Comparison of ENCODE assay signal across 22 cellular contexts in genomic region chr9:120702075-120702474, GRCh38.
"Had no signal": no experiment of that assay in that cellular context is flagged by ENCODE, and none has a peak within 500 bp of the region (broad histone marks: within the 10 kb centered on the region; RNA-seq: fewer than 3 reads in every experiment).

No MANE protein-coding gene starts in this region.

- H3K36me3 ChIP-seq: right atrium auricular region, transverse colon had no signal

- H3K27me3 ChIP-seq: esophagus squamous epithelium, right atrium auricular region, transverse colon had no signal

- H3K9me3 ChIP-seq: esophagus squamous epithelium, right atrium auricular region, transverse colon had no signal

- FAIRE-seq: colon, endometrium, small intestine had no signal

- DNase-seq: activated CD4-positive, alpha-beta memory T cell treated with anti-CD3 and anti-CD28 coated beads for 36 hours; activated CD4-positive, alpha-beta T cell treated with anti-CD3 and anti-CD28 coated beads for 36 hours; activated CD8-positive, alpha-beta memory T cell treated with anti-CD3 and anti-CD28 coated beads, Interleukin-2, amount 10 ng/mL, durations not matched to agents 7 days and 5 days; activated naive CD4-positive, alpha-beta T cell treated with anti-CD3 and anti-CD28 coated beads, Interleukin-2, amount 10 ng/mL, durations not matched to agents 7 days and 5 days; activated T-cell treated with anti-CD3 and anti-CD28 coated beads, Interleukin-2, amount 50 U/mL, for 1 hour; caudate nucleus; esophagus squamous epithelium; foreskin fibroblast; glutamatergic neuron; hypothalamus; left ventricle myocardium superior; mesendoderm; small intestine; stimulated activated CD4-positive, alpha-beta T cell treated with anti-CD3 and anti-CD28 coated beads, Interleukin-4, amount 100 ng/mL, for 4 hours; stimulated activated CD8-positive, alpha-beta memory T cell treated with anti-CD3 and anti-CD28 coated beads, Interleukin-4, amount 100 ng/mL, for 48 hours; stimulated activated naive CD4-positive, alpha-beta T cell treated with Interleukin-2 at 50 U/mL for 16 hours; substantia nigra; T-helper 17 cell; transverse colon had no signal

- ATAC-seq: activated CD4-positive, alpha-beta T cell treated with anti-CD3 and anti-CD28 coated beads for 36 hours; activated CD8-positive, alpha-beta memory T cell treated with anti-CD3 and anti-CD28 coated beads, Interleukin-2, amount 10 ng/mL, durations not matched to agents 7 days and 5 days; left ventricle myocardium superior; T-helper 17 cell had no signal

- H3K27ac ChIP-seq: right atrium auricular region, transverse colon had no signal

- H3K4me1 ChIP-seq: transverse colon had no signal

- H3K4me3 ChIP-seq: esophagus squamous epithelium, right atrium auricular region, transverse colon had no signal
